In the genomic region with DNA sequence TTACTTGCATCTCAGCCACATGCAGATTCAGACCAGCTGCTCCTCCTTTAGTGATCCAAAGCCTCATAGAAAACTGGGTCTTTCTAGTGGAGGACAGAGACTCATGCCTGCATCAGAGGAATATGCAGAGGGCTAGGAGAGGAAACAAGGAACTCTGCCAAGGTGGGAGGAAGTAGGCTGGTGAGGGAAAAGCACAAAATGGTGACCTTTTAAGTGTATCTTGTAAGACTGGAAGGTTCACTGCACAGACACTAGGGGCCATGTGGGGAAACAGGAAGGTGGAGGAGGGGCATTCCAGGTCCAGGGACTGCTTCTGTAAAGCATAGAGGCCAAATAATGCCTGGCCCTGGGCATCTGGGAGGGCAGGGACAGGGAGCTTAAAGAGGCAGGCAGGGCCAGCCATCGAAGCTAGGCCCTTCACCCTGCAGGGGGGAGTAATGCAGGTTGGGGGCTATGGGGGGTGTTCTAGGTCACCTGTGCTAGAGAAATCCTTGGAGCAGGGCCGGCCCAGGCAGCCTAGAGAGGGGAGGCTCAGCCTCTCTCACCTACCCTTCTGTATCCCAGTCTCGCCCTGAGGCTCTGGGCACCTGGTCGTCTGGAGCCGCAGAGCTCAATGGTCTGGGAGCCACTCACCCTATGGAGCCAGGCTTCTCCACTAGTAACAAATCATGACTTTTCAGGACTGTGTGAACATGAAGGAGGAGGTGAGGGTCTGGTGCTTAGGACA, we compare ENCODE assay signal across 11 cellular contexts.
DNase-seq lines count a peak whose midpoint lies in the region; ATAC-seq and TF ChIP-seq lines count a peak whose summit lies in the region.
"Had no signal": no experiment of that assay in that cellular context is flagged by ENCODE, and none has a peak within 500 bp of the region (broad histone marks: within the 10 kb centered on the region; RNA-seq: fewer than 3 reads in every experiment).

No MANE protein-coding gene starts in this region.

- no peak overlapping the region for H3K4me3 Mint-ChIP-seq in CD14-positive monocyte
- H3K4me3 Mint-ChIP-seq: central memory CD8-positive, alpha-beta T cell had no signal

- no peaks in the 10 kb centered on the region for H3K9me3 ChIP-seq in uterus
- H3K9me3 ChIP-seq: thyroid gland had no signal

- H3K9me3 Mint-ChIP-seq in CD14-positive monocyte: no peaks in the 10 kb centered on the region
- H3K9me3 Mint-ChIP-seq: central memory CD8-positive, alpha-beta T cell had no signal

- H3K4me1 ChIP-seq in uterus: no peaks in the 10 kb centered on the region

- ATAC-seq in HG02885 (IDR thresholded peaks at IDR 0.05; ENCODE audit: poor library complexity, unreplicated experiment) (no peak), HG03342 (IDR thresholded peaks at IDR 0.05; ENCODE audit: unreplicated experiment) (no peak)

- peak overlapping the region in 2 of 7 donors; percentile 6 to 14 for H3K27ac Mint-ChIP-seq in CD14-positive monocyte

- no peaks in the 10 kb centered on the region for H3K27me3 ChIP-seq in H7 (ENCODE audit: control insufficient read depth, insufficient read depth, low read length)
- no peaks in the 10 kb centered on the region for H3K27me3 ChIP-seq in uterus
- H3K27me3 ChIP-seq: thyroid gland had no signal

- peaks cover 5% of the 10 kb centered on the region for H3K4me1 Mint-ChIP-seq in CD14-positive monocyte

- H3K36me3 Mint-ChIP-seq in CD14-positive monocyte: peaks cover 17 to 31% of the 10 kb centered on the region in 2 donors

- no peak for TF ChIP-seq POLR2A in uterus (IDR thresholded peaks at IDR 0.05)

- peaks cover 0 to 2% (median 0%) of the 10 kb centered on the region in 3 donors for H3K27me3 Mint-ChIP-seq in CD14-positive monocyte (ENCODE audit: low read depth in 3 of 3)
- H3K27me3 Mint-ChIP-seq: central memory CD8-positive, alpha-beta T cell had no signal

- peak; percentile 24 for DNase-seq in CD14-positive monocyte (ENCODE audit: low spot score)
- DNase-seq in H7: peak; percentile 78
- DNase-seq in SKM-1 treated with dmso at 0.1 percent for 144 hours (lab: John Stamatoyannopoulos, UW; ENCODE audit: unreplicated experiment): peak; percentile 55
- peak; percentile 42 for DNase-seq in kidney tubule cell (ENCODE audit: low spot score)
- no peak for DNase-seq in NCI-H1694 treated with DMSO at 0.1 percent for 48 hours (lab: John Stamatoyannopoulos, UW)
- no peak for DNase-seq in uterus
- DNase-seq: stimulated activated CD4-positive, alpha-beta T cell treated with anti-CD3 and anti-CD28 coated beads, Interleukin-1b, Interleukin-23, amount 100 ng/mL, for 48 hours had no signal

- TF ChIP-seq CTCF in CD14-positive monocyte (IDR thresholded peaks at IDR 0.05) (no peak), uterus (IDR thresholded peaks at IDR 0.05) (no peak)

- H3K36me3 ChIP-seq in H7 (replicated peaks; ENCODE audit: control insufficient read depth, insufficient read depth, low read length) (no peaks in the 10 kb centered on the region), uterus (no peaks in the 10 kb centered on the region)
- H3K36me3 ChIP-seq: thyroid gland had no signal

- H3K27ac ChIP-seq in uterus: no peak overlapping the region
- H3K27ac ChIP-seq: thyroid gland had no signal

- intact Hi-C loops in CD14-positive monocyte (cut with micrococcal nuclease): no loop called here
- intact Hi-C loops in uterus (cut with DNase I; ENCODE audit: low total_unique reads): no loop called here

- H3K4me3 ChIP-seq in H7 (ENCODE audit: insufficient read depth, low read depth, low read length): no peak overlapping the region
- no peak overlapping the region for H3K4me3 ChIP-seq in uterus
- H3K4me3 ChIP-seq: thyroid gland had no signal

Comparison
In these comparisons a context has a peak if more than half of its experiments do, and no peak if none do; other contexts are left out.
1. DNase-seq: peak in CD14-positive monocyte (single experiment), H7 (single experiment), SKM-1 treated with dmso at 0.1 percent for 144 hours (single experiment) and kidney tubule cell (single experiment); none in NCI-H1694 treated with DMSO at 0.1 percent for 48 hours (single experiment) and uterus (0 of 2).